31 cellular contexts compared by ENCODE assay signal in genomic region chr3:73164622-73165021, GRCh38.
"Had no signal": no experiment of that assay in that cellular context is flagged by ENCODE, and none has a peak within 500 bp of the region (broad histone marks: within the 10 kb centered on the region; RNA-seq: fewer than 3 reads in every experiment).

No MANE protein-coding gene starts in this region.

- DNase-seq: activated CD4-positive, alpha-beta memory T cell treated with anti-CD3 and anti-CD28 coated beads, Interleukin-2, amount 10 ng/mL, durations not matched to agents 7 days and 5 days; activated CD4-positive, alpha-beta T cell treated with anti-CD3 and anti-CD28 coated beads for 1 hour; activated CD4-positive, alpha-beta T cell treated with anti-CD3 and anti-CD28 coated beads for 36 hours; activated CD4-positive, alpha-beta T cell treated with anti-CD3 and anti-CD28 coated beads for 48 hours; activated CD4-positive, alpha-beta T cell treated with anti-CD3 and anti-CD28 coated beads, Interleukin-2, amount 50 U/mL, for 1 hour; activated CD4-positive, alpha-beta T cell treated with anti-CD3 and anti-CD28 coated beads, Interleukin-2, amount 50 U/mL, for 4 hours; activated CD4-positive, CD25-positive, alpha-beta regulatory T cell; activated CD8-positive, alpha-beta memory T cell treated with anti-CD3 and anti-CD28 coated beads for 24 hours; activated CD8-positive, alpha-beta memory T cell treated with anti-CD3 and anti-CD28 coated beads, Interleukin-2, amount 10 ng/mL, durations not matched to agents 7 days and 5 days; activated CD8-positive, alpha-beta memory T cell treated with anti-CD3 and anti-CD28 coated beads, Interleukin-2, amount 50 U/mL, for 48 hours; activated CD8-positive, alpha-beta T cell treated with anti-CD3 and anti-CD28 coated beads, Interleukin-2, amount 10 ng/mL, durations not matched to agents 7 days and 5 days; activated effector memory CD4-positive, alpha-beta T cell treated with Interleukin-2 at 50 U/mL for 16 hours; activated gamma-delta T cell; activated naive CD4-positive, alpha-beta T cell treated with anti-CD3 and anti-CD28 coated beads for 36 hours; activated naive CD4-positive, alpha-beta T cell treated with anti-CD3 and anti-CD28 coated beads, Interleukin-2, amount 50 U/mL, for 16 hours; activated naive CD8-positive, alpha-beta T cell treated with anti-CD3 and anti-CD28 coated beads for 36 hours; activated T-cell treated with anti-CD3 and anti-CD28 coated beads, Interleukin-2, amount 50 U/mL, for 24 hours; activated T-cell treated with anti-CD3 and anti-CD28 coated beads, Interleukin-2, amount 50 U/mL, for 48 hours; adrenal gland; amniotic stem cell; aorta; body of pancreas; brain microvascular endothelial cell; central memory CD4-positive, alpha-beta T cell; T-helper 1 cell; T-helper 2 cell; T-helper 9 cell had no signal

- H3K36me3 ChIP-seq: adrenal gland, brain microvascular endothelial cell, breast epithelium had no signal

- H3K4me1 ChIP-seq: adrenal gland, body of pancreas, breast epithelium had no signal

- ATAC-seq: activated CD4-positive, alpha-beta T cell treated with anti-CD3 and anti-CD28 coated beads for 36 hours; activated CD4-positive, CD25-positive, alpha-beta regulatory T cell treated with anti-CD3 and anti-CD28 coated beads, Interleukin-2, amount 50 U/mL, for 24 hours; activated CD8-positive, alpha-beta memory T cell treated with anti-CD3 and anti-CD28 coated beads, Interleukin-2, amount 10 ng/mL, durations not matched to agents 7 days and 5 days; activated CD8-positive, alpha-beta T cell treated with anti-CD3 and anti-CD28 coated beads, Interleukin-2, amount 10 ng/mL, durations not matched to agents 7 days and 5 days; activated naive CD4-positive, alpha-beta T cell treated with anti-CD3 and anti-CD28 coated beads, Interleukin-2, amount 50 U/mL, for 72 hours; body of pancreas had no signal

- H3K27ac ChIP-seq: adrenal gland, body of pancreas, brain microvascular endothelial cell, breast epithelium, VCaP had no signal

- H3K9me3 ChIP-seq: adrenal gland, body of pancreas, breast epithelium had no signal

- H3K4me3 ChIP-seq: adrenal gland, body of pancreas, breast epithelium had no signal

- H3K27me3 ChIP-seq: adrenal gland, body of pancreas, brain microvascular endothelial cell, breast epithelium had no signal
